16 cellular contexts compared by ENCODE assay signal in the genomic region with DNA sequence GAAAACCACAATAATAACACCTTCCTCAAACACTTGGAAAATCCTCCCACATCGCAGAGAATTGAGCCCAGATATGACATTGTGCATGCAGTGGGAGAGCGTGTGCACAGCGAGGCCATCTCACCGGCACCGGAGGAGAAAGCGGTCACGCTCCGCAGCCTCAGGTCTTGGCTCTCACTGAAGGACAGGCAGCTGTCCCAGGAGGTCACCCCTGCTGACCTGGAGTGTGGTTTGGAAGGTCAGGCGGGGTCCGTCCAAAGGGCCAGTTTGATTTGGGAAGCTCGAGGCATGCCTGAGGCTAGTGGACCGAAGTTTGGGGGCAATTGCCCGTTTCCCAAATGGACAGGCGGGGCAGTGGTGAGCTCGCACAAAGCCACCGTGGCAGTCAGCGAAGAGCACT.
DNase-seq lines count a peak whose midpoint lies in the region; ATAC-seq and TF ChIP-seq lines count a peak whose summit lies in the region.
"Had no signal": no experiment of that assay in that cellular context is flagged by ENCODE, and none has a peak within 500 bp of the region (broad histone marks: within the 10 kb centered on the region; RNA-seq: fewer than 3 reads in every experiment).

No MANE protein-coding gene starts in this region.

- H2AFZ ChIP-seq in parathyroid adenoma = no peak overlapping the region
- H2AFZ ChIP-seq: GM23248 had no signal

- H3K36me3 ChIP-seq in right atrium auricular region = peaks cover 23% of the 10 kb centered on the region
- H3K36me3 ChIP-seq in parathyroid adenoma (ENCODE audit: control insufficient read depth, insufficient read depth, low read length) = no peaks in the 10 kb centered on the region
- peaks cover 0 to 19% (median 0%) of the 10 kb centered on the region in 6 donors for H3K36me3 ChIP-seq in spleen
- H3K36me3 ChIP-seq: BLaER1 had no signal

- H3K27me3 Mint-ChIP-seq in glutamatergic neuron (ENCODE audit: unreplicated experiment) = peaks cover 1% of the 10 kb centered on the region
- H3K27me3 Mint-ChIP-seq in activated naive CD8-positive, alpha-beta T cell treated with anti-CD3 and anti-CD28 coated beads for 36 hours = peaks cover 3% of the 10 kb centered on the region

- H3K4me1 Mint-ChIP-seq in glutamatergic neuron (ENCODE audit: low read depth, unreplicated experiment) = peaks cover 18% of the 10 kb centered on the region
- H3K4me1 Mint-ChIP-seq in activated naive CD8-positive, alpha-beta T cell treated with anti-CD3 and anti-CD28 coated beads for 36 hours = no peaks in the 10 kb centered on the region
- H3K4me1 Mint-ChIP-seq: IgD-negative memory B cell had no signal

- peak overlapping the region; percentile 40 for H3K4me2 ChIP-seq in parathyroid adenoma (ENCODE audit: low read length)
- H3K4me2 ChIP-seq: BLaER1 had no signal

- H3K9me3 Mint-ChIP-seq in glutamatergic neuron (ENCODE audit: unreplicated experiment) = no peaks in the 10 kb centered on the region
- no peaks in the 10 kb centered on the region for H3K9me3 Mint-ChIP-seq in activated naive CD8-positive, alpha-beta T cell treated with anti-CD3 and anti-CD28 coated beads for 36 hours
- H3K9me3 Mint-ChIP-seq: CD8-positive, alpha-beta memory T cell had no signal

- no peaks in the 10 kb centered on the region for H3K27me3 ChIP-seq in right atrium auricular region
- H3K27me3 ChIP-seq in parathyroid adenoma (ENCODE audit: control insufficient read depth, insufficient read depth, low read length) = no peaks in the 10 kb centered on the region
- no peaks in the 10 kb centered on the region for H3K27me3 ChIP-seq in spleen (replicated peaks in 1 of 7)
- H3K27me3 ChIP-seq: BLaER1 had no signal

- H3K27ac Mint-ChIP-seq in glutamatergic neuron (ENCODE audit: unreplicated experiment) = peak overlapping the region; percentile 87
- H3K27ac Mint-ChIP-seq in activated naive CD8-positive, alpha-beta T cell treated with anti-CD3 and anti-CD28 coated beads for 36 hours = no peak overlapping the region
- H3K27ac Mint-ChIP-seq: IgD-negative memory B cell had no signal

- no peak overlapping the region for H3K27ac ChIP-seq in right atrium auricular region
- no peak overlapping the region for H3K27ac ChIP-seq in parathyroid adenoma
- H3K27ac ChIP-seq in spleen = no peak overlapping the region
- H3K27ac ChIP-seq: 22Rv1, BLaER1, GM23248 had no signal

- WGBS in spleen, 5 donors = 91 to 96% (median 94%) methylated on average over 17 of the region's 17 CpGs

- ATAC-seq in Right ventricle myocardium inferior = no peak
- ATAC-seq: HCT116 had no signal

- no peaks in the 10 kb centered on the region for H3K36me3 Mint-ChIP-seq in glutamatergic neuron (ENCODE audit: unreplicated experiment)
- no peaks in the 10 kb centered on the region for H3K36me3 Mint-ChIP-seq in activated naive CD8-positive, alpha-beta T cell treated with anti-CD3 and anti-CD28 coated beads for 36 hours
- H3K36me3 Mint-ChIP-seq: CD8-positive, alpha-beta memory T cell; IgD-negative memory B cell had no signal

- peak; percentile 44 for DNase-seq in Right ventricle myocardium inferior (ENCODE audit: missing footprints)
- DNase-seq in right atrium auricular region (ENCODE audit: low spot score) = no peak
- no peak for DNase-seq in glutamatergic neuron
- no peak for DNase-seq in spleen
- DNase-seq in NK-92 (lab: John Stamatoyannopoulos, UW; ENCODE audit: unreplicated experiment) = no peak
- no peak for DNase-seq in activated naive CD8-positive, alpha-beta T cell treated with anti-CD3 and anti-CD28 coated beads for 36 hours
- DNase-seq: AML-193; CD8-positive, alpha-beta memory T cell; DMS53; GF-D8; GM23248 had no signal

- H3K4me3 Mint-ChIP-seq in glutamatergic neuron (ENCODE audit: unreplicated experiment) = peak overlapping the region; percentile 42
- no peak overlapping the region for H3K4me3 Mint-ChIP-seq in activated naive CD8-positive, alpha-beta T cell treated with anti-CD3 and anti-CD28 coated beads for 36 hours
- H3K4me3 Mint-ChIP-seq: CD8-positive, alpha-beta memory T cell had no signal

- TF ChIP-seq CTCF in right atrium auricular region (IDR thresholded peaks at IDR 0.05) = no peak
- TF ChIP-seq CTCF in glutamatergic neuron (IDR thresholded peaks at IDR 0.05; ENCODE audit: partially characterized antibody, unreplicated experiment) = no peak
- TF ChIP-seq CTCF in parathyroid adenoma (IDR thresholded peaks at IDR 0.05) = no peak
- no peak for TF ChIP-seq CTCF in spleen (IDR thresholded peaks at IDR 0.05 in 8 of 11, conservative IDR thresholded peaks at IDR 0.05 in 3 of 11)

- intact Hi-C loops in Right ventricle myocardium inferior (cut with DNase I) (no loop called here), spleen (cut with DNase I; ENCODE audit: low total_unique reads) (no loop called here)

- no peak for TF ChIP-seq POLR2A in spleen (IDR thresholded peaks at IDR 0.05)

- no peaks in the 10 kb centered on the region for H3K9me3 ChIP-seq in right atrium auricular region
- H3K9me3 ChIP-seq in parathyroid adenoma (ENCODE audit: control insufficient read depth, low read length) = no peaks in the 10 kb centered on the region
- no peaks in the 10 kb centered on the region for H3K9me3 ChIP-seq in spleen
- H3K9me3 ChIP-seq: BLaER1 had no signal

- H3K9ac ChIP-seq in parathyroid adenoma = no peak overlapping the region
- H3K9ac ChIP-seq: BLaER1, GM23248 had no signal

- no peaks in the 10 kb centered on the region for H3K79me2 ChIP-seq in parathyroid adenoma

- H3K4me3 ChIP-seq in right atrium auricular region (no peak overlapping the region), parathyroid adenoma (ENCODE audit: low read depth, low read length) (no peak overlapping the region), spleen (no peak overlapping the region)
- H3K4me3 ChIP-seq: BLaER1, GM23248 had no signal

- H3K4me1 ChIP-seq in right atrium auricular region (peaks cover 0 to 8% of the 10 kb centered on the region in 2 donors), parathyroid adenoma (no peaks in the 10 kb centered on the region), spleen (no peaks in the 10 kb centered on the region)
- H3K4me1 ChIP-seq: BLaER1 had no signal
